In genomic region chr10:32887481-32887880, GRCh38 we compare ENCODE assay signal across 25 cellular contexts.
DNase-seq lines count a peak whose midpoint lies in the region; ATAC-seq and TF ChIP-seq lines count a peak whose summit lies in the region.
"Had no signal": no experiment of that assay in that cellular context is flagged by ENCODE, and none has a peak within 500 bp of the region (broad histone marks: within the 10 kb centered on the region; RNA-seq: fewer than 3 reads in every experiment).

No MANE protein-coding gene starts in this region.

- H3K36me3 ChIP-seq in DND-41 (ENCODE audit: insufficient read depth, low read length) (no peaks in the 10 kb centered on the region), RWPE2 (ENCODE audit: low read depth) (0 out of 2 replicates have a peak, but pooled peaks cover 3% of the 10 kb centered on the region)
- H3K36me3 ChIP-seq: BE2C, SJCRH30 had no signal

- peak; percentile 37; the same call in 2 of the 3 replicates for ATAC-seq in DND-41 (ENCODE audit: insufficient read depth, low read depth)
- ATAC-seq in RWPE2 (ENCODE audit: low read depth): 0 out of 3 replicates have a peak, but pooled peaks have one; percentile 2
- no peak for ATAC-seq in stimulated activated naive B cell treated with anti-CD40 and anti-IgM and Interleukin-4, amounts not matched to agents 10 μg/mL and 1 μg/mL and 100 μg/mL, for 72 hours (replicated peaks)
- no peak for ATAC-seq in HG03432 (IDR thresholded peaks at IDR 0.05; ENCODE audit: unreplicated experiment)
- no peak for ATAC-seq in HG03196 (IDR thresholded peaks at IDR 0.05; ENCODE audit: unreplicated experiment)
- ATAC-seq: PC-3, Right ventricle myocardium inferior, SK-N-SH treated with all-trans-retinoic acid at 6 μM for 48 hours had no signal

- no peaks in the 10 kb centered on the region for H3K9me3 Mint-ChIP-seq in nephron progenitor cell
- no peaks in the 10 kb centered on the region for H3K9me3 Mint-ChIP-seq in stimulated activated naive B cell treated with anti-CD40 and anti-IgM and Interleukin-4, amounts not matched to agents 10 μg/mL and 1 μg/mL and 100 μg/mL, for 72 hours
- H3K9me3 Mint-ChIP-seq: CD14-positive monocyte, IgD-negative memory B cell had no signal

- no peak overlapping the region for H3K9ac ChIP-seq in DND-41 (ENCODE audit: low read depth, low read length)

- intact Hi-C loops in lower leg skin (cut with DNase I; ENCODE audit: low total_unique reads): no loop called here

- no peaks in the 10 kb centered on the region for H3K36me3 Mint-ChIP-seq in nephron progenitor cell (ENCODE audit: low read depth)
- no peaks in the 10 kb centered on the region for H3K36me3 Mint-ChIP-seq in stimulated activated naive B cell treated with anti-CD40 and anti-IgM and Interleukin-4, amounts not matched to agents 10 μg/mL and 1 μg/mL and 100 μg/mL, for 72 hours
- H3K36me3 Mint-ChIP-seq: CD14-positive monocyte, IgD-negative memory B cell had no signal

- peaks cover 16% of the 10 kb centered on the region for H3K4me1 Mint-ChIP-seq in nephron progenitor cell
- H3K4me1 Mint-ChIP-seq in stimulated activated naive B cell treated with anti-CD40 and anti-IgM and Interleukin-4, amounts not matched to agents 10 μg/mL and 1 μg/mL and 100 μg/mL, for 72 hours: no peaks in the 10 kb centered on the region
- H3K4me1 Mint-ChIP-seq: CD14-positive monocyte had no signal

- H3K27me3 ChIP-seq in DND-41 (ENCODE audit: insufficient read depth, low read length, poor library complexity) (no peaks in the 10 kb centered on the region), RWPE2 (ENCODE audit: insufficient read depth, poor library complexity, severe bottlenecking) (no peaks in the 10 kb centered on the region)
- H3K27me3 ChIP-seq: BE2C, SJCRH30 had no signal

- TF ChIP-seq CTCF in DND-41 (IDR thresholded peaks at IDR 0.05; ENCODE audit: borderline replicate concordance, extremely low read depth, low read length, poor library complexity, severe bottlenecking) (no peak), RWPE2 (IDR thresholded peaks at IDR 0.05; ENCODE audit: poor library complexity, severe bottlenecking) (no peak), nephron progenitor cell (IDR thresholded peaks at IDR 0.05) (no peak), lower leg skin (IDR thresholded peaks at IDR 0.05) (no peak)

- no peak overlapping the region for H3K27ac ChIP-seq in DND-41 (ENCODE audit: low read length)
- no peak overlapping the region for H3K27ac ChIP-seq in RWPE2 (ENCODE audit: poor library complexity, severe bottlenecking)
- H3K27ac ChIP-seq: SJCRH30 had no signal

- H3K9me3 ChIP-seq in DND-41 (ENCODE audit: insufficient read depth, low read length, severe bottlenecking) (no peaks in the 10 kb centered on the region), RWPE2 (ENCODE audit: severe bottlenecking) (no peaks in the 10 kb centered on the region)
- H3K9me3 ChIP-seq: BE2C, SJCRH30 had no signal

- H3K4me1 ChIP-seq in DND-41 (ENCODE audit: insufficient read depth, low read length): 0 out of 2 replicates have a peak, but pooled peaks cover 5% of the 10 kb centered on the region
- H3K4me1 ChIP-seq in RWPE2 (ENCODE audit: insufficient read depth, poor library complexity, severe bottlenecking): no peaks in the 10 kb centered on the region
- H3K4me1 ChIP-seq: BE2C, SJCRH30 had no signal

- no peak overlapping the region for H3K4me3 Mint-ChIP-seq in nephron progenitor cell
- H3K4me3 Mint-ChIP-seq in stimulated activated naive B cell treated with anti-CD40 and anti-IgM and Interleukin-4, amounts not matched to agents 10 μg/mL and 1 μg/mL and 100 μg/mL, for 72 hours: no peak overlapping the region
- H3K4me3 Mint-ChIP-seq: CD14-positive monocyte, IgD-negative memory B cell had no signal

- TF ChIP-seq POLR2A in lower leg skin (IDR thresholded peaks at IDR 0.05): no peak

- no peaks in the 10 kb centered on the region for H3K79me2 ChIP-seq in DND-41 (ENCODE audit: insufficient read depth, low read length)

- no peaks in the 10 kb centered on the region for H4K20me1 ChIP-seq in DND-41 (ENCODE audit: insufficient read depth, low read length)

- DNase-seq in DND-41 (no peak), RWPE2 (ENCODE audit: low spot score) (no peak), nephron progenitor cell (no peak), lower leg skin (ENCODE audit: low spot score in 2 of 2) (no peak)
- DNase-seq in stimulated activated naive B cell treated with anti-CD40 and anti-IgM and Interleukin-4, amounts not matched to agents 10 μg/mL and 1 μg/mL and 100 μg/mL, for 72 hours: no peak
- DNase-seq: BE2C; Calu3; DMS153; H7; NCI-H1048; NCI-H1417 treated with DMSO at 0.1 percent for 48 hours; NCI-H1694 treated with DMSO at 0.1 percent for 48 hours; NCI-H2081; NCI-H2171 treated with DMSO at 0.1 percent for 48 hours; NCI-H524; NCI-H748 treated with DMSO at 0.1 percent for 48 hours; NK-92 treated with Interleukin-12 subunit alpha and Interleukin-12 subunit beta, amount 100 ng/mL, for 24 hours; PC-3; SJCRH30 had no signal

- H3K4me3 ChIP-seq in DND-41 (ENCODE audit: low read depth in 1 of 2, low read length in 2 of 2): no peak overlapping the region
- no peak overlapping the region for H3K4me3 ChIP-seq in RWPE2 (ENCODE audit: severe bottlenecking)
- no peak overlapping the region for H3K4me3 ChIP-seq in lower leg skin (ENCODE audit: low read depth, poor library complexity, severe bottlenecking)
- H3K4me3 ChIP-seq: SJCRH30 had no signal

- 79 to 84% methylated on average over 7 of the region's 7 CpGs for WGBS in lower leg skin, 2 donors

- peak overlapping the region; percentile 39 for H3K27ac Mint-ChIP-seq in nephron progenitor cell
- H3K27ac Mint-ChIP-seq in stimulated activated naive B cell treated with anti-CD40 and anti-IgM and Interleukin-4, amounts not matched to agents 10 μg/mL and 1 μg/mL and 100 μg/mL, for 72 hours: peak overlapping the region; percentile 65
- H3K27ac Mint-ChIP-seq: CD14-positive monocyte had no signal

- no peak overlapping the region for H3K4me2 ChIP-seq in DND-41 (ENCODE audit: insufficient read depth, low read length)

- no peak overlapping the region for H2AFZ ChIP-seq in DND-41 (ENCODE audit: low read depth, low read length)

- peaks cover 3% of the 10 kb centered on the region for H3K27me3 Mint-ChIP-seq in nephron progenitor cell (ENCODE audit: low read depth, poor library complexity)
- H3K27me3 Mint-ChIP-seq in stimulated activated naive B cell treated with anti-CD40 and anti-IgM and Interleukin-4, amounts not matched to agents 10 μg/mL and 1 μg/mL and 100 μg/mL, for 72 hours: no peaks in the 10 kb centered on the region
- H3K27me3 Mint-ChIP-seq: IgD-negative memory B cell had no signal

Comparison
In these comparisons a context has a peak if more than half of its experiments do, and no peak if none do; other contexts are left out.
1. ATAC-seq: peak in DND-41 (single experiment) and RWPE2 (single experiment); none in stimulated activated naive B cell treated with anti-CD40 and anti-IgM and Interleukin-4, amounts not matched to agents 10 μg/mL and 1 μg/mL and 100 μg/mL, for 72 hours (0 of 2), HG03432 (single experiment) and HG03196 (single experiment).